9 cellular contexts compared by ENCODE assay signal in genomic region chrX:19382500-19383145, GRCh38. TPM values are rescaled to one million over a fixed set of nuclear protein-coding genes. Genes with fewer than 3 reads are reported as not detected.
A peak's percentile ranks its signal among the peaks of the same experiment; 100 is the strongest.
DNase-seq lines count a peak whose midpoint lies in the region; ATAC-seq, FAIRE-seq and TF ChIP-seq lines count a peak whose summit lies in the region.
"Had no signal": no experiment of that assay in that cellular context is flagged by ENCODE, and none has a peak within 500 bp of the region (broad histone marks: within the 10 kb centered on the region; RNA-seq: fewer than 3 reads in every experiment).

No MANE protein-coding gene starts in this region.

- H3K4me1 ChIP-seq in DND-41 (ENCODE audit: insufficient read depth, low read length) (no peaks in the 10 kb centered on the region), OCI-LY1 (ENCODE audit: insufficient read depth, low read length, severe bottlenecking) (no peaks in the 10 kb centered on the region)

- no peaks in the 10 kb centered on the region for H3K36me3 ChIP-seq in DND-41 (ENCODE audit: insufficient read depth, low read length)
- no peaks in the 10 kb centered on the region for H3K36me3 ChIP-seq in OCI-LY1 (ENCODE audit: insufficient read depth, low read length)

- no peaks in the 10 kb centered on the region for H3K9me3 Mint-ChIP-seq in HFFc6
- H3K9me3 Mint-ChIP-seq: T-helper 1 cell treated with Interleukin-12 subunit alpha and Interleukin-12 subunit beta and Interleukin-4 antibody, amounts not matched to agents 30 μg/mL and 1 μg/mL, for 36 hours had no signal

- no peak overlapping the region for H3K27ac ChIP-seq in DND-41 (ENCODE audit: low read length)
- no peak overlapping the region for H3K27ac ChIP-seq in OCI-LY1 (ENCODE audit: low read depth, low read length, poor library complexity, severe bottlenecking)

- H3K79me2 ChIP-seq in DND-41 (ENCODE audit: insufficient read depth, low read length): no peaks in the 10 kb centered on the region
- H3K79me2 ChIP-seq in OCI-LY1 (ENCODE audit: insufficient read depth, low read length): no peaks in the 10 kb centered on the region

- H3F3A ChIP-seq in OCI-LY1 (ENCODE audit: insufficient read depth, low read length): no peaks in the 10 kb centered on the region

- H3K4me2 ChIP-seq in DND-41 (ENCODE audit: insufficient read depth, low read length): no peak overlapping the region
- no peak overlapping the region for H3K4me2 ChIP-seq in OCI-LY1 (ENCODE audit: low read length)

- no peaks in the 10 kb centered on the region for H3K9me2 ChIP-seq in OCI-LY1 (ENCODE audit: low read depth, low read length)

- ATAC-seq in DND-41 (ENCODE audit: insufficient read depth, low read depth): peak; percentile 91
- no peak for ATAC-seq in HG03469 (IDR thresholded peaks at IDR 0.05; ENCODE audit: unreplicated experiment)

- TF ChIP-seq CTCF in DND-41 (IDR thresholded peaks at IDR 0.05; ENCODE audit: borderline replicate concordance, extremely low read depth, low read length, poor library complexity, severe bottlenecking): peak; percentile 71
- peak; percentile 67 for TF ChIP-seq CTCF in HFFc6 (IDR thresholded peaks at IDR 0.05)
- TF ChIP-seq CTCF in OCI-LY1 (IDR thresholded peaks at IDR 0.05; ENCODE audit: low read length): peak; percentile 54

- no peak overlapping the region for H3K27ac Mint-ChIP-seq in HFFc6
- H3K27ac Mint-ChIP-seq: T-helper 1 cell treated with Interleukin-12 subunit alpha and Interleukin-12 subunit beta and Interleukin-4 antibody, amounts not matched to agents 30 μg/mL and 1 μg/mL, for 36 hours had no signal

- H3K36me3 Mint-ChIP-seq in HFFc6 (ENCODE audit: low read depth): no peaks in the 10 kb centered on the region

- H3K9ac ChIP-seq in DND-41 (ENCODE audit: low read depth, low read length): no peak overlapping the region
- no peak overlapping the region for H3K9ac ChIP-seq in OCI-LY1 (ENCODE audit: low read length)

- H3K9me3 ChIP-seq in DND-41 (ENCODE audit: insufficient read depth, low read length, severe bottlenecking) (no peaks in the 10 kb centered on the region), OCI-LY1 (ENCODE audit: low read length) (no peaks in the 10 kb centered on the region)

- H2AFZ ChIP-seq in DND-41 (ENCODE audit: low read depth, low read length) (no peak overlapping the region), OCI-LY1 (ENCODE audit: low read length) (no peak overlapping the region)

- H3K27me3 ChIP-seq in DND-41 (ENCODE audit: insufficient read depth, low read length, poor library complexity) (no peaks in the 10 kb centered on the region), OCI-LY1 (ENCODE audit: insufficient read depth, low read length) (no peaks in the 10 kb centered on the region)

- DNase-seq in DND-41 (peak; percentile 60), HFFc6 (peak; percentile 0), glomerular visceral epithelial cell (ENCODE audit: extremely low spot score) (peak; percentile 20), retina (peak; percentile 31), frontal cortex (ENCODE audit: low spot score in 2 of 2) (no peak)
- peak; percentile 73 to 75 for DNase-seq in activated T-cell treated with anti-CD3 and anti-CD28 coated beads, Interleukin-2, amount 50 U/mL, for 48 hours

- FAIRE-seq in frontal cortex (lab: Jason Lieb, UNC): no peak

- H4K20me1 ChIP-seq in DND-41 (ENCODE audit: insufficient read depth, low read length) (no peaks in the 10 kb centered on the region), OCI-LY1 (ENCODE audit: insufficient read depth, low read length) (no peaks in the 10 kb centered on the region)

- H3K27me3 Mint-ChIP-seq in HFFc6 (ENCODE audit: insufficient read depth): peaks cover 8% of the 10 kb centered on the region

- H3K4me1 Mint-ChIP-seq in HFFc6 (ENCODE audit: low read depth): no peaks in the 10 kb centered on the region

- H3K4me3 ChIP-seq in DND-41 (ENCODE audit: low read depth in 1 of 2, low read length in 2 of 2) (no peak overlapping the region), OCI-LY1 (ENCODE audit: low read depth, low read length, poor library complexity, severe bottlenecking) (no peak overlapping the region)

- no peak overlapping the region for H3K4me3 Mint-ChIP-seq in HFFc6
- H3K4me3 Mint-ChIP-seq: T-helper 1 cell treated with Interleukin-12 subunit alpha and Interleukin-12 subunit beta and Interleukin-4 antibody, amounts not matched to agents 30 μg/mL and 1 μg/mL, for 36 hours had no signal

RNA-seq across cellular contexts. Expression of gene PDHA1, which starts 38.9 kb away (rescaled TPM):
- total RNA-seq in HFFc6 (2021; fragmentation: NEBNext Ultra II Directional; extraction: Animal tissue kit (Norgen Biotek cat#: 25700)): 100 to 1,000 TPM; 153 to 182 (median 162) TPM
- total RNA-seq in frontal cortex: 56.7 TPM

Comparison
In these comparisons a context has a peak if more than half of its experiments do, and no peak if none do; other contexts are left out.
1. DNase-seq: peak in DND-41 (single experiment), HFFc6 (single experiment), activated T-cell treated with anti-CD3 and anti-CD28 coated beads, Interleukin-2, amount 50 U/mL, for 48 hours (2 of 2), glomerular visceral epithelial cell (single experiment) and retina (single experiment); none in frontal cortex (0 of 2).
2. Peak in every context shown above with its lines, with median percentiles within 50 percentile points of each other: CTCF ChIP-seq.